ENCODE assay signal across 1 cellular context in the genomic region with DNA sequence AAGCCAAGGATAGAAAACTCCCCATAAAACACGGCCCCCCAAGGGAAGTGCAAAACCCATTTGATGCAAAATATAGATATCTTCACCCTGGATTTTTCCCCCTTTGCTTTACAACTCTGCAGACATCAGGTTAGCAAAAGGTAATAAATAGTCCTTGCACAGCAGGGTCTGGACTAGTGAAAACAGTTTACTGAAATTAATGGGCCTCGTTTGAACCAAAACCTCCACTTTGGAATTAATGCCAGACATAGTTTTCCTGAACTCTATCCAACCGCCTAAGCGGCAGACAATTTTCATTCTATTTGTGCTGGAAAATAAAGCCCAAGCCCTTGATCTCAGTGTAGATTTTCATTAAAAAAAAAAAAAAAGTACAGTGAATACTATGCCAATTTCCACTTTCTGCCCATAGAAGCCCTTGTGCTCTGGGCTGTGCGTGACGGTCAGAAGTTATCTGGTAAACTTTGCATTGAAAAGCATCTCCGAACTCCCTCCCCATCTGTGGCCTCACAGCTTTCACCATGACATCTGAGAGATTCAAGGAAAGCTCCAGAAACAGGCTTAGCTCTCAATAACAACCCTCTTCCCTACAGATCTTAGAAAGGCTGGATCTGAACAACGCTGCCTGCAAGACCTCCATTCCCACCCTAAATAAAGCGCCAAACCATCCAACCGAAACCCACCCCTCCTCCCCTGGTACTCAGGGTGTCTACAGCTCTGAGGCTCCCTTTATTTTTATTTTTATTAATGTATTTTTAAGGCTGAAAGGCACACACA.
TF ChIP-seq lines count a peak whose summit lies in the region.

No MANE protein-coding gene starts in this region.

TF ChIP-seq in HepG2, 621 proteins besides CTCF, POLR2A, EP300 and RAD21 (continued from another document):
- TF ChIP-seq KMT2A (CRISPR knock-in tag; IDR thresholded peaks at IDR 0.05) (no peak), KDM3A (CRISPR knock-in tag; IDR thresholded peaks at IDR 0.05; ENCODE audit: low read depth) (0 out of 2 replicates have a peak, but pooled peaks have one; percentile 9), GATAD2A (CRISPR knock-in tag; IDR thresholded peaks at IDR 0.05) (0 out of 2 replicates have a peak, but pooled peaks have one; percentile 6), CENPX (CRISPR knock-in tag; IDR thresholded peaks at IDR 0.05) (no peak), ESRRA (CRISPR knock-in tag; IDR thresholded peaks at IDR 0.05; ENCODE audit: low read depth) (no peak), YEATS4 (CRISPR knock-in tag; IDR thresholded peaks at IDR 0.05; ENCODE audit: borderline replicate concordance) (no peak), ZNF644 (CRISPR knock-in tag; IDR thresholded peaks at IDR 0.05; ENCODE audit: low read depth) (no peak), KLF16 (CRISPR knock-in tag; IDR thresholded peaks at IDR 0.05) (no peak), FIP1L1 (IDR thresholded peaks at IDR 0.05; ENCODE audit: borderline replicate concordance, insufficient read depth, low read depth, low read length) (0 out of 2 replicates have a peak, but pooled peaks have one; percentile 53), ZFP36L1 (CRISPR knock-in tag; IDR thresholded peaks at IDR 0.05) (0 out of 2 replicates have a peak, but pooled peaks have one; percentile 49), RBFOX2 (IDR thresholded peaks at IDR 0.05; ENCODE audit: low read depth, low read length) (0 out of 2 replicates have a peak, but pooled peaks have one; percentile 44), HNRNPUL1 (IDR thresholded peaks at IDR 0.05; ENCODE audit: low read depth, low read length) (no peak), ZSCAN29 (CRISPR knock-in tag; conservative IDR thresholded peaks at IDR 0.05) (0 out of 2 replicates have a peak, but pooled peaks have one; percentile 4), ZNF382 (CRISPR knock-in tag; IDR thresholded peaks at IDR 0.05; ENCODE audit: borderline replicate concordance) (no peak)
